Comparison of ENCODE assay signal across 20 cellular contexts in genomic region chr12:20350495-20350894, GRCh38. TPM values are rescaled to one million over a fixed set of nuclear protein-coding genes. Genes with fewer than 3 reads are reported as not detected.
A peak's percentile ranks its signal among the peaks of the same experiment; 100 is the strongest.
DNase-seq lines count a peak whose midpoint lies in the region; ATAC-seq lines count a peak whose summit lies in the region.
"Had no signal": no experiment of that assay in that cellular context is flagged by ENCODE, and none has a peak within 500 bp of the region (broad histone marks: within the 10 kb centered on the region; RNA-seq: fewer than 3 reads in every experiment).

No MANE protein-coding gene starts in this region.

- DNase-seq in HS-5 (ENCODE audit: low read depth) = peak; percentile 77
- peak; percentile 23 for DNase-seq in astrocyte of the hippocampus (ENCODE audit: low read depth, low spot score)
- DNase-seq in glomerular endothelial cell (ENCODE audit: extremely low read depth, low read depth, low spot score) = peak; percentile 90
- DNase-seq in smooth muscle cell of the brain vasculature (ENCODE audit: low read depth, low spot score) = peak; percentile 73
- DNase-seq in hypothalamus (lab: John Stamatoyannopoulos, UW) = no peak
- DNase-seq: activated CD4-positive, alpha-beta T cell treated with anti-CD3 and anti-CD28 coated beads, Interleukin-2, amount 50 U/mL, for 4 hours; activated T-cell treated with anti-CD3 and anti-CD28 coated beads, Interleukin-2, amount 50 U/mL, for 4 hours; amygdala; COR-L47; effector memory CD8-positive, alpha-beta T cell; glutamatergic neuron; NCI-H2171 treated with DMSO at 0.1 percent for 48 hours; NK-92 treated with Interleukin-12 subunit alpha and Interleukin-12 subunit beta, amount 100 ng/mL, for 24 hours; SIG-M5; stimulated activated CD4-positive, alpha-beta T cell treated with anti-CD3 and anti-CD28 coated beads, Interleukin-4, amount 100 ng/mL, for 24 hours had no signal

- no peak for ATAC-seq in GM21737 (IDR thresholded peaks at IDR 0.05; ENCODE audit: unreplicated experiment)
- ATAC-seq in GM19324 (IDR thresholded peaks at IDR 0.05; ENCODE audit: low FRiP score, unreplicated experiment) = no peak
- ATAC-seq in GM21786 (IDR thresholded peaks at IDR 0.05; ENCODE audit: unreplicated experiment) = no peak
- ATAC-seq: activated T-cell treated with anti-CD3 and anti-CD28 coated beads, Interleukin-2, amount 50 U/mL, for 4 hours; effector memory CD8-positive, alpha-beta T cell; GM23338; HepG2 had no signal

RNA-seq across cellular contexts. Expression of gene PDE3A, which starts 17.8 kb away (rescaled TPM):
- total RNA-seq in glomerular endothelial cell = 2.0 and 9.9 TPM in 2 replicates

Comparison
In these comparisons a context has a peak if more than half of its experiments do, and no peak if none do; other contexts are left out.
1. DNase-seq: peak in HS-5 (single experiment), astrocyte of the hippocampus (single experiment), glomerular endothelial cell (single experiment) and smooth muscle cell of the brain vasculature (single experiment); none in hypothalamus (0 of 51).